20 cellular contexts compared by ENCODE assay signal in the genomic region with DNA sequence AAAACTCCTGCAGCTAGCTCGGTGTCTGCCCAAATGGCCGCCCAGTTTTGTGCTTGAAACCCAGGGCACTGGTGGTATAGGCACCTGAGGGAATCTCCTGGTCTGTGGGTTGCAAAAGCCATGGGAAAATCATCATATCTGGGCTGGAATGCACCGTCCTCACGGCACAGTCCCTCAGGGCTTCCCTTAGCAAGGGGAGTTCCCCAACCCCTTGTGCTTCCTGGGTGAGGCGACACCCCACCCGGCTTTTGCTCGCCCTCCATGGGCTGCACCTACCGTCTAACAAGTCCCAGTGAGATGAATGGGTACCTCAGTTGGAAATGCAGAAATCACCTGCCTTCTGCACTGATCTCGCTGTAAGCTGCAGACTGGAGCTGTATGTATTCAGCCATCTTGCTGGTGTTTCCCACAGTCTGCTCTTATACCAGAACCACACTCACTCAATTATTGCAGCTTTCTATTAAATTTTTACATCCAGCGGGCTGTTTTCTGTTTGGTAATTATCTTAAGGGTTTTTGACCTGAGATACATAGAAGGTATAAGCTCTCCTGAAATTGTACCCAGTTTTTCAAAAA. TPM values are rescaled to one million over a fixed set of nuclear protein-coding genes. Genes with fewer than 3 reads are reported as not detected.
"Had no signal": no experiment of that assay in that cellular context is flagged by ENCODE, and none has a peak within 500 bp of the region (broad histone marks: within the 10 kb centered on the region; RNA-seq: fewer than 3 reads in every experiment).

No MANE protein-coding gene starts in this region.

- H3K4me3 Mint-ChIP-seq: activated CD4-positive, alpha-beta memory T cell treated with anti-CD3 and anti-CD28 coated beads, Interleukin-2, amount 10 ng/mL, durations not matched to agents 7 days and 5 days; activated CD4-positive, alpha-beta T cell treated with anti-CD3 and anti-CD28 coated beads for 36 hours; activated CD8-positive, alpha-beta memory T cell treated with anti-CD3 and anti-CD28 coated beads, Interleukin-2, amount 10 ng/mL, durations not matched to agents 7 days and 5 days; activated naive CD8-positive, alpha-beta T cell treated with anti-CD3 and anti-CD28 coated beads for 36 hours; activated T-helper 17 cell treated with anti-CD3 and anti-CD28 coated beads, Interleukin-2, amount 50 U/mL, for 72 hours; dendritic cell treated with granulocyte-macrophage colony-stimulating factor and Interleukin-4, amounts not matched to agents 40 ng/mL and 50 ng/mL, for 4 days; mesothelial cell of epicardium; nephron progenitor cell; stimulated activated naive B cell treated with anti-CD40 and anti-IgM and Interleukin-4, amounts not matched to agents 10 μg/mL and 1 μg/mL and 100 μg/mL, for 72 hours had no signal

- ATAC-seq: activated CD4-positive, alpha-beta T cell treated with anti-CD3 and anti-CD28 coated beads for 36 hours; activated CD8-positive, alpha-beta memory T cell treated with anti-CD3 and anti-CD28 coated beads, Interleukin-2, amount 10 ng/mL, durations not matched to agents 7 days and 5 days; activated T-helper 17 cell treated with anti-CD3 and anti-CD28 coated beads, Interleukin-2, amount 50 U/mL, for 72 hours; gastroesophageal sphincter; heart left ventricle; sciatic nerve; stimulated activated naive B cell treated with anti-CD40 and anti-IgM and Interleukin-4, amounts not matched to agents 10 μg/mL and 1 μg/mL and 100 μg/mL, for 72 hours; upper lobe of right lung had no signal

- H3K4me1 ChIP-seq: gastroesophageal sphincter, heart left ventricle, left lung, spleen, upper lobe of right lung had no signal

- H3K4me1 Mint-ChIP-seq: activated CD4-positive, alpha-beta memory T cell treated with anti-CD3 and anti-CD28 coated beads, Interleukin-2, amount 10 ng/mL, durations not matched to agents 7 days and 5 days; activated CD4-positive, alpha-beta T cell treated with anti-CD3 and anti-CD28 coated beads for 36 hours; activated CD8-positive, alpha-beta memory T cell treated with anti-CD3 and anti-CD28 coated beads, Interleukin-2, amount 10 ng/mL, durations not matched to agents 7 days and 5 days; activated naive CD8-positive, alpha-beta T cell treated with anti-CD3 and anti-CD28 coated beads for 36 hours; activated T-helper 17 cell treated with anti-CD3 and anti-CD28 coated beads, Interleukin-2, amount 50 U/mL, for 72 hours; mesothelial cell of epicardium; nephron progenitor cell; stimulated activated naive B cell treated with anti-CD40 and anti-IgM and Interleukin-4, amounts not matched to agents 10 μg/mL and 1 μg/mL and 100 μg/mL, for 72 hours had no signal

- DNase-seq: activated CD4-positive, alpha-beta memory T cell treated with anti-CD3 and anti-CD28 coated beads, Interleukin-2, amount 10 ng/mL, durations not matched to agents 7 days and 5 days; activated CD4-positive, alpha-beta T cell treated with anti-CD3 and anti-CD28 coated beads for 36 hours; activated CD8-positive, alpha-beta memory T cell treated with anti-CD3 and anti-CD28 coated beads, Interleukin-2, amount 10 ng/mL, durations not matched to agents 7 days and 5 days; activated naive CD4-positive, alpha-beta T cell; activated naive CD8-positive, alpha-beta T cell treated with anti-CD3 and anti-CD28 coated beads for 36 hours; effector CD8-positive, alpha-beta T cell; heart left ventricle; kidney; left lung; nephron progenitor cell; nucleus accumbens; spleen; stimulated activated naive B cell treated with anti-CD40 and anti-IgM and Interleukin-4, amounts not matched to agents 10 μg/mL and 1 μg/mL and 100 μg/mL, for 72 hours; upper lobe of right lung had no signal

- H3K27ac Mint-ChIP-seq: activated CD4-positive, alpha-beta memory T cell treated with anti-CD3 and anti-CD28 coated beads, Interleukin-2, amount 10 ng/mL, durations not matched to agents 7 days and 5 days; activated CD4-positive, alpha-beta T cell treated with anti-CD3 and anti-CD28 coated beads for 36 hours; activated CD8-positive, alpha-beta memory T cell treated with anti-CD3 and anti-CD28 coated beads, Interleukin-2, amount 10 ng/mL, durations not matched to agents 7 days and 5 days; activated naive CD8-positive, alpha-beta T cell treated with anti-CD3 and anti-CD28 coated beads for 36 hours; activated T-helper 17 cell treated with anti-CD3 and anti-CD28 coated beads, Interleukin-2, amount 50 U/mL, for 72 hours; dendritic cell treated with granulocyte-macrophage colony-stimulating factor and Interleukin-4, amounts not matched to agents 40 ng/mL and 50 ng/mL, for 4 days; mesothelial cell of epicardium; nephron progenitor cell; stimulated activated naive B cell treated with anti-CD40 and anti-IgM and Interleukin-4, amounts not matched to agents 10 μg/mL and 1 μg/mL and 100 μg/mL, for 72 hours had no signal

- H3K4me3 ChIP-seq: cardiac muscle cell, gastroesophageal sphincter, heart left ventricle, left lung, spleen, upper lobe of right lung had no signal

- H3K36me3 ChIP-seq: cardiac muscle cell, heart left ventricle, left lung, spleen, upper lobe of right lung had no signal

- H3K27me3 Mint-ChIP-seq: activated CD4-positive, alpha-beta memory T cell treated with anti-CD3 and anti-CD28 coated beads, Interleukin-2, amount 10 ng/mL, durations not matched to agents 7 days and 5 days; activated CD4-positive, alpha-beta T cell treated with anti-CD3 and anti-CD28 coated beads for 36 hours; activated CD8-positive, alpha-beta memory T cell treated with anti-CD3 and anti-CD28 coated beads, Interleukin-2, amount 10 ng/mL, durations not matched to agents 7 days and 5 days; activated naive CD8-positive, alpha-beta T cell treated with anti-CD3 and anti-CD28 coated beads for 36 hours; activated T-helper 17 cell treated with anti-CD3 and anti-CD28 coated beads, Interleukin-2, amount 50 U/mL, for 72 hours; dendritic cell treated with granulocyte-macrophage colony-stimulating factor and Interleukin-4, amounts not matched to agents 40 ng/mL and 50 ng/mL, for 4 days; stimulated activated naive B cell treated with anti-CD40 and anti-IgM and Interleukin-4, amounts not matched to agents 10 μg/mL and 1 μg/mL and 100 μg/mL, for 72 hours had no signal

- H3K27me3 ChIP-seq: cardiac muscle cell, gastroesophageal sphincter, heart left ventricle, left lung, spleen, upper lobe of right lung had no signal

- H3K27ac ChIP-seq: cardiac muscle cell, gastroesophageal sphincter, heart left ventricle, spleen, upper lobe of right lung had no signal

RNA-seq across cellular contexts. Expression of a gene that starts 36.7 kb away (rescaled TPM):
- total RNA-seq: activated CD4-positive, alpha-beta memory T cell treated with anti-CD3 and anti-CD28 coated beads, Interleukin-2, amount 10 ng/mL, durations not matched to agents 7 days and 5 days; activated CD4-positive, alpha-beta T cell treated with anti-CD3 and anti-CD28 coated beads for 36 hours; activated CD8-positive, alpha-beta memory T cell treated with anti-CD3 and anti-CD28 coated beads, Interleukin-2, amount 10 ng/mL, durations not matched to agents 7 days and 5 days; activated naive CD8-positive, alpha-beta T cell treated with anti-CD3 and anti-CD28 coated beads for 36 hours; activated T-helper 17 cell treated with anti-CD3 and anti-CD28 coated beads, Interleukin-2, amount 50 U/mL, for 72 hours had no signal
